Comparison of ENCODE assay signal across 11 cellular contexts in genomic region chr12:42468853-42469252, GRCh38.
DNase-seq lines count a peak whose midpoint lies in the region; ATAC-seq, FAIRE-seq and TF ChIP-seq lines count a peak whose summit lies in the region.
"Had no signal": no experiment of that assay in that cellular context is flagged by ENCODE, and none has a peak within 500 bp of the region (broad histone marks: within the 10 kb centered on the region; RNA-seq: fewer than 3 reads in every experiment).

No MANE protein-coding gene starts in this region.

- no peak for FAIRE-seq in K562 (lab: Jason Lieb, UNC)
- FAIRE-seq: bronchial epithelial cell had no signal

- H3K9me1 ChIP-seq in K562 (ENCODE audit: control insufficient read depth, insufficient read depth, low read length) = no peaks in the 10 kb centered on the region

- H3K4me3 ChIP-seq in cardiac muscle cell (no peak overlapping the region), K562 (no peak overlapping the region)

- H3K36me3 ChIP-seq in cardiac muscle cell (peaks cover 55% of the 10 kb centered on the region), K562 (ENCODE audit: control insufficient read depth, insufficient read depth, low read length) (no peaks in the 10 kb centered on the region)

- no peak overlapping the region for H3K4me2 ChIP-seq in K562 (ENCODE audit: insufficient read depth, low read length)

- no peak overlapping the region for H3K9ac ChIP-seq in K562 (ENCODE audit: insufficient read depth in 1 of 2, low read depth in 2 of 2, low read length in 2 of 2)

- intact Hi-C loops in Right ventricle myocardium superior (cut with DNase I) (no loop called here), K562 (cut with micrococcal nuclease) (loop anchor here (10.0 kb wide), 1 partner anchor 1524 kb away; no protein-coding TSS in a partner anchor)

- TF ChIP-seq POLR2A in K562 (conservative IDR thresholded peaks at IDR 0.05) = no peak

- H3K9me3 ChIP-seq in cardiac muscle cell (ENCODE audit: low read depth) = no peaks in the 10 kb centered on the region
- no peaks in the 10 kb centered on the region for H3K9me3 ChIP-seq in K562 (replicated peaks; ENCODE audit: control insufficient read depth, insufficient read depth, low read depth, low read length)

- no peak for TF ChIP-seq CTCF in cardiac muscle cell (IDR thresholded peaks at IDR 0.05; ENCODE audit: low read depth, low read length)
- no peak for TF ChIP-seq CTCF in K562 (IDR thresholded peaks at IDR 0.05 in 2 of 3, conservative IDR thresholded peaks at IDR 0.05 in 1 of 3; ENCODE audit: insufficient read depth in 2 of 3, low read depth in 1 of 3, low read length in 3 of 3)

- TF ChIP-seq RAD21 in K562 (CRISPR knock-in tag; conservative IDR thresholded peaks at IDR 0.05 in 1 of 2, IDR thresholded peaks at IDR 0.05 in 1 of 2) = no peak

- H3K27me3 ChIP-seq in cardiac muscle cell (no peaks in the 10 kb centered on the region), K562 (ENCODE audit: control insufficient read depth in 2 of 2, insufficient read depth in 2 of 2, low read length in 2 of 2) (no peaks in the 10 kb centered on the region)

- CTCF ChIA-PET in K562 (lab: Yijun Ruan, JAX; ENCODE audit: low intra/inter-chr PET ratio) = no interaction called here

- POLR2A ChIA-PET in K562 (lab: Yijun Ruan, JAX) = no interaction called here

- H2AFZ ChIP-seq in K562 (ENCODE audit: low read depth, low read length) = peak overlapping the region; percentile 78

- H3K27ac ChIP-seq in cardiac muscle cell (peak overlapping the region; percentile 68), K562 (ENCODE audit: extremely low read depth, low read depth, low read length) (no peak overlapping the region), temporal lobe (ENCODE audit: low read depth, low read length) (peak overlapping the region; percentile 44)

- ATAC-seq in Right ventricle myocardium superior (ENCODE audit: poor library complexity) = no peak
- ATAC-seq in HG03095 (IDR thresholded peaks at IDR 0.05; ENCODE audit: unreplicated experiment) = peak; percentile 0
- peak; percentile 16; the same call in 2 of the 3 replicates for ATAC-seq in K562
- no peak for ATAC-seq in GM21529 (IDR thresholded peaks at IDR 0.05; ENCODE audit: unreplicated experiment)

- DNase-seq in cardiac muscle cell (ENCODE audit: low read depth in 1 of 2, low spot score in 1 of 2) = peak in 1 of 2 donors; percentile 14
- no peak for DNase-seq in Right ventricle myocardium superior
- no peak for DNase-seq in K562 (ENCODE audit: extremely low read depth in 1 of 4, low spot score in 3 of 4)
- no peak for DNase-seq in NOMO-1 treated with DMSO at 0.1 percent for 48 hours (lab: John Stamatoyannopoulos, UW; ENCODE audit: unreplicated experiment)
- DNase-seq in SK-N-DZ (ENCODE audit: low spot score) = no peak
- DNase-seq: CD4-positive, alpha-beta memory T cell; NCI-H2029 had no signal

- BruUV-seq in K562 (replicated peaks; lab: Mats Ljungman, UMichigan) = no TSS peak

- WGBS in K562 (ENCODE audit: insufficient coverage, low coverage, missing lambda C conversion rate) = 35% methylated on average over 4 of the region's 4 CpGs

- H3K4me1 ChIP-seq in cardiac muscle cell (ENCODE audit: low read depth) = peaks cover 35% of the 10 kb centered on the region
- peaks cover 0 to 11% of the 10 kb centered on the region in 2 experiments; a peak in 3 of 5 replicates for H3K4me1 ChIP-seq in K562 (replicated peaks in 1 of 2; ENCODE audit: control insufficient read depth in 2 of 2, insufficient read depth in 2 of 2, low read length in 2 of 2)

- H4K20me1 ChIP-seq in K562 (replicated peaks; ENCODE audit: control insufficient read depth, insufficient read depth, low read length) = no peaks in the 10 kb centered on the region

- in situ Hi-C loops in K562 (cut with MboI) = no loop called here

- no peaks in the 10 kb centered on the region for H3K79me2 ChIP-seq in K562 (ENCODE audit: control insufficient read depth, insufficient read depth, low read length)

- no peak for TF ChIP-seq EP300 in K562 (IDR thresholded peaks at IDR 0.05; ENCODE audit: low read length)

TF ChIP-seq in K562, 482 proteins besides CTCF, POLR2A, EP300 and RAD21:
- TF ChIP-seq CSDE1 (IDR thresholded peaks at IDR 0.05) (no peak), ZMIZ1 (IDR thresholded peaks at IDR 0.05; ENCODE audit: low read depth in 2 of 2, low read length in 2 of 2) (no peak), RBM39 (optimal IDR thresholded peaks at IDR 0.05; ENCODE audit: low read depth, low read length) (no peak)
- TF ChIP-seq, protein P1, sequence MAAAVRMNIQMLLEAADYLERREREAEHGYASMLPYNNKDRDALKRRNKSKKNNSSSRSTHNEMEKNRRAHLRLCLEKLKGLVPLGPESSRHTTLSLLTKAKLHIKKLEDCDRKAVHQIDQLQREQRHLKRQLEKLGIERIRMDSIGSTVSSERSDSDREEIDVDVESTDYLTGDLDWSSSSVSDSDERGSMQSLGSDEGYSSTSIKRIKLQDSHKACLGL (CRISPR knock-in tag; IDR thresholded peaks at IDR 0.05; ENCODE audit: borderline replicate concordance, poor library complexity, severe bottlenecking) = no peak

Comparison
In these comparisons a context has a peak if more than half of its experiments do, and no peak if none do; other contexts are left out.
1. ATAC-seq: peak in HG03095 (single experiment) and K562 (single experiment); none in Right ventricle myocardium superior (single experiment) and GM21529 (single experiment).